In the genomic region with DNA sequence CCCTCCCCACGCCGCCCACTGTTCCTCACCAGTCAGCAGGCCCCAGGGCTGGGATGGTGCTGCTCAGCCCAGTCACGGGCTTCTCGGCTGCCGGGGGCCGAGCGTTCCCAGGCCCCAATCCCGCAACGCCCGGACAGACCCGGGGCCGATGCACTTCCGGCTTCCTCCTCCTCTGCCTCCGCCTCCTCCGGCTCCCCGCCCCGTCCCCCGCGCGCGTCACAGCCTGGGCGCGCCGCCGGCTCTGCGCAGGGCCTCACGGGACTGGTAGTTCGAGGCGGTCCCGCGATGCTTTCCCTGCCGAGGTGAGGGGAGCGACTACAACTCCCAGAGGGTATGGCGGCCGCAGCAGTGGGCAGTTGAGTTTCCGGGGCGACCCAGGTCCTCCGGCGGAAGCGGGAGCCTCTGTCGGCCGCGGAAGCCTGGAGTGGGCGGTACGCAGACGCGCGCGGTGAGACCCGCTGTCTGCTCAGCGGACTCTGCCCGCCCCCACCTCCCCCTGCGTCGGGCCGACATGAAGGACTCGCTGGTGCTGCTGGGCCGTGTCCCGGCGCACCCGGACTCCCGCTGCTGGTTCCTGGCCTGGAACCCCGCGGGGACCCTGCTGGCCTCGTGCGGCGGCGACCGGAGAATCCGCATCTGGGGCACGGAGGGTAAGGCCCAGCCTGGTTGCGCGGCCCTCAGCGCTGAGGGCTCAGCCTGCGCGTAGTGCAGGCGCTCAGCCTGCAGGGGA, we compare ENCODE assay signal across 8 cellular contexts. TPM values are rescaled to one million over a fixed set of nuclear protein-coding genes. Genes with fewer than 3 reads are reported as not detected.
A peak's percentile ranks its signal among the peaks of the same experiment; 100 is the strongest.
DNase-seq lines count a peak whose midpoint lies in the region; ATAC-seq, FAIRE-seq and TF ChIP-seq lines count a peak whose summit lies in the region.

A gene (plus strand): TSS at position 386 of the 730 bp plus-strand sequence. CDS start 126 bp downstream, at position 512.
A gene with protein sequence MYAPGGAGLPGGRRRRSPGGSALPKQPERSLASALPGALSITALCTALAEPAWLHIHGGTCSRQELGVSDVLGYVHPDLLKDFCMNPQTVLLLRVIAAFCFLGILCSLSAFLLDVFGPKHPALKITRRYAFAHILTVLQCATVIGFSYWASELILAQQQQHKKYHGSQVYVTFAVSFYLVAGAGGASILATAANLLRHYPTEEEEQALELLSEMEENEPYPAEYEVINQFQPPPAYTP (minus strand): TSS at position 158 of the 730 bp plus-strand sequence. CDS start 616 bp downstream, outside the sequence.

- H3K79me2 ChIP-seq in H1 (ENCODE audit: control insufficient read depth in 1 of 2, insufficient read depth in 2 of 2, low read length in 2 of 2) (peaks cover 0 to 30% of the 10 kb centered on the region in 2 experiments; a peak in 3 of 4 replicates), mesendoderm (ENCODE audit: control insufficient read depth, insufficient read depth, low read length) (peaks cover 24% of the 10 kb centered on the region)

- H3K27ac ChIP-seq in H1 (ENCODE audit: low read depth, low read length), result peak within 1 kb of the TSS; percentile 61; the same call in 1 of the 2 replicates
- peak within 1 kb of the TSS; percentile 53 for H3K27ac ChIP-seq in mesendoderm (ENCODE audit: low read depth, low read length)

- H3K14ac ChIP-seq in H1 (ENCODE audit: insufficient read length), result no peak within 1 kb of the TSS

- H2AFZ ChIP-seq in H1 (ENCODE audit: low read length), result peak within 1 kb of the TSS; percentile 93

- ATAC-seq in GM21367 (IDR thresholded peaks at IDR 0.05; ENCODE audit: unreplicated experiment), result peak; percentile 89

- H2BK20ac ChIP-seq in H1 (ENCODE audit: low read length), result no peak within 1 kb of the TSS

- no peak within 1 kb of the TSS for H3K23ac ChIP-seq in H1 (ENCODE audit: insufficient read length)
- peak within 1 kb of the TSS; percentile 30 for H3K23ac ChIP-seq in mesendoderm (ENCODE audit: low read length)

- H3K9me3 ChIP-seq in Caco-2 (no peaks in the 10 kb centered on the region), H1 (ENCODE audit: insufficient read depth in 2 of 2, low read depth in 1 of 2, low read length in 1 of 2) (no peaks in the 10 kb centered on the region)

- no peak within 1 kb of the TSS for H4K91ac ChIP-seq in H1 (replicated peaks; ENCODE audit: insufficient read length, low read length)

- no TSS peak for BruUV-seq in Caco-2 (replicated peaks; lab: Mats Ljungman, UMichigan)

- intact Hi-C loops in Caco-2 (cut with micrococcal nuclease; ENCODE audit: unreplicated experiment), result loop anchor here (1.0 to 10.0 kb wide), 7 partner anchors 13 to 271 kb away; a partner anchor contains a TSS

- H3K36me3 Mint-ChIP-seq in Caco-2 (ENCODE audit: insufficient read depth, unreplicated experiment), result peaks cover 49% of the 10 kb centered on the region

- H3K4me3 Mint-ChIP-seq in Caco-2 (ENCODE audit: unreplicated experiment), result peak within 1 kb of the TSS; percentile 88

- peaks cover 22% of the 10 kb centered on the region for H3K4me1 Mint-ChIP-seq in Caco-2 (ENCODE audit: low read depth, unreplicated experiment)

- H4K5ac ChIP-seq in H1 (ENCODE audit: insufficient read length, low read depth, low read length) (peak within 1 kb of the TSS; percentile 58), mesendoderm (ENCODE audit: low read length) (no peak within 1 kb of the TSS)

- H4K8ac ChIP-seq in H1 (ENCODE audit: extremely low read depth, insufficient read depth, low read length) (peak within 1 kb of the TSS; percentile 87), mesendoderm (ENCODE audit: low read depth, low read length) (peak within 1 kb of the TSS; percentile 31)

- no peak; a peak in 1 of 4 replicates for TF ChIP-seq RAD21 in H1 (IDR thresholded peaks at IDR 0.05 in 1 of 2, conservative IDR thresholded peaks at IDR 0.05 in 1 of 2; ENCODE audit: low read depth in 2 of 2, low read length in 2 of 2)

- H3K27me3 Mint-ChIP-seq in Caco-2 (ENCODE audit: insufficient read depth, unreplicated experiment), result no peaks in the 10 kb centered on the region

- peaks cover 10 to 25% of the 10 kb centered on the region in 2 experiments for H4K20me1 ChIP-seq in H1 (replicated peaks in 1 of 2; ENCODE audit: control insufficient read depth in 1 of 2, insufficient read depth in 2 of 2, low read length in 2 of 2)

- 3% methylated on average over 58 of the region's 76 CpGs; no CpG with 5 or more reads in 1 of the 2 experiments for WGBS in H1 (ENCODE audit: extremely low coverage in 1 of 2, insufficient coverage in 1 of 2, insufficient read length in 1 of 2, insufficient replicate concordance in 2 of 2, low coverage in 1 of 2, low lambda C conversion rate in 2 of 2, missing lambda C conversion rate in 1 of 2), 2 experiments
- WGBS in mesendoderm (ENCODE audit: extremely low coverage, insufficient coverage, low lambda C conversion rate), result no CpG with 5 or more reads among the region's 76 CpGs

- CTCF ChIA-PET in Caco-2 (lab: Charles Lee), result interaction anchor here (1.1 kb wide), 1 partner anchor 61 kb away, joined by 5 read pairs; no protein-coding TSS in a partner anchor
- CTCF ChIA-PET in H1 (lab: Charles Lee; ENCODE audit: partially characterized antibody), result interaction anchor here (0.7 to 2.4 kb wide), 14 partner anchors 11 to 243 kb away, joined by 3 to 8 read pairs (median 4); a partner anchor contains a TSS

- H2BK15ac ChIP-seq in H1 (ENCODE audit: low read length) (no peak within 1 kb of the TSS), mesendoderm (replicated peaks; ENCODE audit: low read depth) (no peak within 1 kb of the TSS)

- peak within 1 kb of the TSS; percentile 85; the same call in 1 of the 2 replicates for H2BK5ac ChIP-seq in H1 (ENCODE audit: low read depth, low read length)
- no peak within 1 kb of the TSS for H2BK5ac ChIP-seq in mesendoderm (ENCODE audit: low read length)

- peak in 1 of 2 experiments; percentile 73; a peak in 2 of 3 replicates for TF ChIP-seq POLR2A in H1 (IDR thresholded peaks at IDR 0.05; ENCODE audit: control extremely low read depth in 1 of 2, low read depth in 2 of 2, low read length in 2 of 2)

- H3K56ac ChIP-seq in H1 (replicated peaks; ENCODE audit: insufficient read length, low read depth, low read length), result peak within 1 kb of the TSS; percentile 63
- H3K56ac ChIP-seq in mesendoderm (ENCODE audit: low read length), result peak within 1 kb of the TSS; percentile 96

- no peak within 1 kb of the TSS for H2BK120ac ChIP-seq in H1 (replicated peaks; ENCODE audit: low read depth, low read length)
- H2BK120ac ChIP-seq in mesendoderm (ENCODE audit: low read depth, low read length), result no peak within 1 kb of the TSS

- H3K27ac Mint-ChIP-seq in Caco-2 (ENCODE audit: unreplicated experiment), result peak within 1 kb of the TSS; percentile 67

- TF ChIP-seq CTCF in Caco-2 (IDR thresholded peaks at IDR 0.05; ENCODE audit: insufficient read depth in 1 of 2, low read depth in 1 of 2, low read length in 1 of 2, severe bottlenecking in 1 of 2, unreplicated experiment in 1 of 2) (peak in 1 of 2 experiments; percentile 36), H1 (IDR thresholded peaks at IDR 0.05; ENCODE audit: control extremely low read depth in 1 of 3, insufficient read depth in 1 of 3, low read depth in 1 of 3, low read length in 3 of 3) (peak in 2 of 3 experiments; percentile 24 to 29; a peak in 3 of 4 replicates)

- H3K4me3 ChIP-seq in Caco-2 (ENCODE audit: low read depth, low read length) (peak within 1 kb of the TSS; percentile 96), H1 (ENCODE audit: extremely low read depth in 1 of 4, insufficient read depth in 2 of 4, low read depth in 3 of 4, low read length in 4 of 4) (peak within 1 kb of the TSS; percentile 69 to 89 (median 82)), mesendoderm (ENCODE audit: low read length) (peak within 1 kb of the TSS; percentile 94)

- H2AK5ac ChIP-seq in H1 (ENCODE audit: low read depth, low read length) (no peak within 1 kb of the TSS), mesendoderm (ENCODE audit: low read length) (peak within 1 kb of the TSS; percentile 83)

- H3K9me3 Mint-ChIP-seq in Caco-2 (ENCODE audit: unreplicated experiment), result no peaks in the 10 kb centered on the region

- H3K23me2 ChIP-seq in H1 (ENCODE audit: low read depth, low read length), result peaks cover 11% of the 10 kb centered on the region; the same call in 1 of the 2 replicates

- peak within 1 kb of the TSS; percentile 64 to 90 (median 76) for H3K9ac ChIP-seq in H1 (replicated peaks in 1 of 4; ENCODE audit: extremely low read depth in 1 of 4, low read depth in 3 of 4, low read length in 3 of 4)
- H3K9ac ChIP-seq in mesendoderm (ENCODE audit: low read length), result peak within 1 kb of the TSS; percentile 86

- POLR2A ChIA-PET in Caco-2 (lab: Charles Lee), result interaction anchor here (0.6 kb wide), 1 partner anchor 58 kb away, joined by 3 read pairs; a partner anchor contains a TSS
- POLR2A ChIA-PET in H1 (lab: Charles Lee; ENCODE audit: partially characterized antibody), result interaction anchor here (0.7 to 1.0 kb wide), 2 partner anchors 57 to 259 kb away, joined by 3 to 5 read pairs; a partner anchor contains a TSS

- H3K4me1 ChIP-seq in Caco-2 (peaks cover 29% of the 10 kb centered on the region), H1 (replicated peaks in 1 of 4; ENCODE audit: control insufficient read depth in 3 of 4, insufficient read depth in 4 of 4, low read length in 3 of 4) (peaks cover 0 to 10% (median under 1%) of the 10 kb centered on the region in 4 experiments; a peak in 5 of 7 replicates), mesendoderm (ENCODE audit: control insufficient read depth, low read depth, low read length) (peaks cover 5% of the 10 kb centered on the region)

- FAIRE-seq in HTR-8/SVneo (lab: Jason Lieb, UNC) (peak; percentile 99), H1 (lab: Jason Lieb, UNC) (no peak)

- H3K4me2 ChIP-seq in H1 (ENCODE audit: insufficient read depth in 1 of 2, low read depth in 2 of 2, low read length in 2 of 2) (peak within 1 kb of the TSS; percentile 90 to 99), mesendoderm (ENCODE audit: low read length) (peak within 1 kb of the TSS; percentile 97)

- H3K18ac ChIP-seq in H1 (ENCODE audit: extremely low read depth, low read length), result peak within 1 kb of the TSS; percentile 71
- no peak within 1 kb of the TSS for H3K18ac ChIP-seq in mesendoderm (ENCODE audit: low read length)

- peaks cover 1% of the 10 kb centered on the region; the same call in 1 of the 2 replicates for H3K36me3 ChIP-seq in Caco-2 (ENCODE audit: control insufficient read depth, insufficient read depth, low read length)
- peaks cover 6 to 24% (median 14%) of the 10 kb centered on the region in 4 experiments for H3K36me3 ChIP-seq in H1 (ENCODE audit: control insufficient read depth in 2 of 4, insufficient read depth in 4 of 4, low read length in 3 of 4)
- H3K36me3 ChIP-seq in mesendoderm (ENCODE audit: control insufficient read depth, insufficient read depth, low read length), result peaks cover 10% of the 10 kb centered on the region

- TF ChIP-seq EP300 in H1 (IDR thresholded peaks at IDR 0.05; ENCODE audit: borderline replicate concordance in 1 of 2, low read depth in 2 of 2, low read length in 2 of 2), result no peak

- peak; percentile 99 for DNase-seq in Caco-2
- peak; percentile 100 for DNase-seq in HTR-8/SVneo (ENCODE audit: insufficient read length, low spot score)
- peak; percentile 98 for DNase-seq in NOMO-1 treated with dmso at 0.1 percent for 144 hours (lab: John Stamatoyannopoulos, UW; ENCODE audit: unreplicated experiment)
- DNase-seq in activated CD8-positive, alpha-beta memory T cell treated with anti-CD3 and anti-CD28 coated beads for 48 hours (ENCODE audit: low read depth in 2 of 3, low spot score in 2 of 3), result peak; percentile 94 to 99 (median 97)
- peak; percentile 84 to 95 for DNase-seq in H1 (ENCODE audit: low read depth in 1 of 2, low spot score in 2 of 2)
- peak; percentile 99 for DNase-seq in mesendoderm
- DNase-seq in stimulated activated CD8-positive, alpha-beta memory T cell treated with anti-CD3 and anti-CD28 coated beads, Interleukin-15, amount 100 ng/mL, for 1 hour (ENCODE audit: low read depth), result peak; percentile 93

- H3K4ac ChIP-seq in H1 (replicated peaks; ENCODE audit: insufficient read length, low read depth, low read length), result no peak within 1 kb of the TSS
- no peak within 1 kb of the TSS for H3K4ac ChIP-seq in mesendoderm (ENCODE audit: low read depth, low read length)

- H3K79me1 ChIP-seq in H1 (ENCODE audit: low read depth, low read length), result peaks cover 14% of the 10 kb centered on the region
- peaks cover 18% of the 10 kb centered on the region for H3K79me1 ChIP-seq in mesendoderm (ENCODE audit: low read length)

- H3K27me3 ChIP-seq in Caco-2 (replicated peaks; ENCODE audit: control insufficient read depth, insufficient read depth, low read length), result no peaks in the 10 kb centered on the region
- no peaks in the 10 kb centered on the region for H3K27me3 ChIP-seq in H1 (replicated peaks in 1 of 4; ENCODE audit: control insufficient read depth in 3 of 4, extremely low read depth in 1 of 4, insufficient read depth in 3 of 4, low read length in 3 of 4)
- H3K27me3 ChIP-seq in mesendoderm (ENCODE audit: insufficient read depth, low read length, poor library complexity), result no peaks in the 10 kb centered on the region

- H2BK12ac ChIP-seq in H1 (ENCODE audit: low read depth, low read length), result no peak within 1 kb of the TSS

RNA-seq across cellular contexts. Expression of the first gene that starts in this region (rescaled TPM):
- 93.8 and 97.9 TPM in 2 replicates for total RNA-seq in Caco-2 (2022)
- total RNA-seq in H1 (2021; fragmentation: NEBNext Ultra II Directional; extraction: Animal tissue kit (Norgen Biotek cat#: 25700)), result 63.7 and 69.9 TPM in 2 replicates
- 99.2 and 113 TPM in 2 replicates for polyA plus RNA-seq in H1 (2011; rRNA removed)
- polyA plus RNA-seq in H1 (2011; cell fraction: cytosol; rRNA removed), result 110 TPM
- polyA plus RNA-seq in H1 (2011; cell fraction: nucleus; rRNA removed), result 89.6 TPM
- 56.8 to 65.7 TPM (median 60.0 TPM) in 4 replicates for polyA plus RNA-seq in H1 (2012, experiment 1 of 2)
- polyA plus RNA-seq in H1 (2012, experiment 2 of 2), result 58.6 TPM
- 40.7 TPM for polyA plus RNA-seq in H1 (2013, experiment 1 of 2)
- 38.5 TPM for polyA plus RNA-seq in H1 (2013, experiment 2 of 2)
- polyA minus RNA-seq in H1 (2011; rRNA and poly(A)+ RNA removed), result 124 and 131 TPM in 2 replicates
- polyA minus RNA-seq in H1 (2011; cell fraction: cytosol; rRNA and poly(A)+ RNA removed), result 51.7 TPM
- polyA minus RNA-seq in H1 (2011; cell fraction: nucleus; rRNA and poly(A)+ RNA removed), result 51.3 TPM
- 40.2 TPM for polyA plus RNA-seq in mesendoderm (2013, experiment 1 of 2)
- polyA plus RNA-seq in mesendoderm (2013, experiment 2 of 2), result 40.3 TPM

RNA-seq across cellular contexts. Expression of the second gene that starts in this region (rescaled TPM):
- 43.3 and 49.1 TPM in 2 replicates for total RNA-seq in Caco-2 (2022)
- 25.0 and 25.4 TPM in 2 replicates for total RNA-seq in H1 (2021; fragmentation: NEBNext Ultra II Directional; extraction: Animal tissue kit (Norgen Biotek cat#: 25700))
- 41.0 and 45.1 TPM in 2 replicates for polyA plus RNA-seq in H1 (2011; rRNA removed)
- 18.7 TPM for polyA plus RNA-seq in H1 (2011; cell fraction: cytosol; rRNA removed)
- 27.6 TPM for polyA plus RNA-seq in H1 (2011; cell fraction: nucleus; rRNA removed)
- 16.6 to 20.6 TPM (median 18.4 TPM) in 4 replicates for polyA plus RNA-seq in H1 (2012, experiment 1 of 2)
- polyA plus RNA-seq in H1 (2012, experiment 2 of 2), result 14.4 TPM
- polyA plus RNA-seq in H1 (2013, experiment 1 of 2), result 26.3 TPM
- 30.3 TPM for polyA plus RNA-seq in H1 (2013, experiment 2 of 2)
- 35.4 and 37.9 TPM in 2 replicates for polyA minus RNA-seq in H1 (2011; rRNA and poly(A)+ RNA removed)
- 15.1 TPM for polyA minus RNA-seq in H1 (2011; cell fraction: cytosol; rRNA and poly(A)+ RNA removed)
- polyA minus RNA-seq in H1 (2011; cell fraction: nucleus; rRNA and poly(A)+ RNA removed), result 12.3 TPM
- 21.1 TPM for polyA plus RNA-seq in mesendoderm (2013, experiment 1 of 2)
- polyA plus RNA-seq in mesendoderm (2013, experiment 2 of 2), result 22.5 TPM

Comparison
In these comparisons a context has a peak if more than half of its experiments do, and no peak if none do; other contexts are left out.
1. Peak in every context shown above with its lines: DNase-seq, ATAC-seq, H3K4me3 ChIP-seq and H3K27ac ChIP-seq.